In genomic region chr2:37982147-37982582, GRCh38 we compare ENCODE assay signal across 9 cellular contexts. TPM values are rescaled to one million over a fixed set of nuclear protein-coding genes. Genes with fewer than 3 reads are reported as not detected.
A peak's percentile ranks its signal among the peaks of the same experiment; 100 is the strongest.
DNase-seq lines count a peak whose midpoint lies in the region; ATAC-seq and TF ChIP-seq lines count a peak whose summit lies in the region.
"Had no signal": no experiment of that assay in that cellular context is flagged by ENCODE, and none has a peak within 500 bp of the region (broad histone marks: within the 10 kb centered on the region; RNA-seq: fewer than 3 reads in every experiment).

No MANE protein-coding gene starts in this region.

- H3K4me3 Mint-ChIP-seq in glutamatergic neuron (ENCODE audit: unreplicated experiment) = no peak overlapping the region
- H3K4me3 Mint-ChIP-seq: dendritic cell treated with granulocyte-macrophage colony-stimulating factor and Interleukin-4, amounts not matched to agents 40 ng/mL and 50 ng/mL, for 4 days had no signal

- peak; percentile 80 for ATAC-seq in upper lobe of right lung
- ATAC-seq in HG02678 (IDR thresholded peaks at IDR 0.05; ENCODE audit: unreplicated experiment) = no peak

- DNase-seq in COLO668 (lab: John Stamatoyannopoulos, UW; ENCODE audit: unreplicated experiment) = peak; percentile 62
- DNase-seq in HS-27A (ENCODE audit: low read depth) = peak; percentile 36
- DNase-seq in Peyer's patch = peak; percentile 64 to 87 (median 67)
- peak; percentile 36 for DNase-seq in activated gamma-delta T cell treated with anti-CD3 and anti-CD28 coated beads, Interleukin-2, amount 50 U/mL, for 16 hours (ENCODE audit: low read depth)
- peak; percentile 76 for DNase-seq in glutamatergic neuron
- peak; percentile 56 for DNase-seq in pons (ENCODE audit: low spot score)
- no peak for DNase-seq in upper lobe of right lung

- H3K27ac Mint-ChIP-seq in glutamatergic neuron (ENCODE audit: unreplicated experiment) = no peak overlapping the region
- H3K27ac Mint-ChIP-seq: dendritic cell treated with granulocyte-macrophage colony-stimulating factor and Interleukin-4, amounts not matched to agents 40 ng/mL and 50 ng/mL, for 4 days had no signal

- H3K36me3 Mint-ChIP-seq in glutamatergic neuron (ENCODE audit: unreplicated experiment) = peaks cover 3% of the 10 kb centered on the region

- peak; percentile 72 to 83 (median 73) for TF ChIP-seq CTCF in Peyer's patch (IDR thresholded peaks at IDR 0.05)
- peak; percentile 98 for TF ChIP-seq CTCF in glutamatergic neuron (IDR thresholded peaks at IDR 0.05; ENCODE audit: partially characterized antibody, unreplicated experiment)
- peak; percentile 85 for TF ChIP-seq CTCF in upper lobe of right lung (IDR thresholded peaks at IDR 0.05)

- H3K4me1 ChIP-seq in Peyer's patch (no peaks in the 10 kb centered on the region), upper lobe of right lung (peaks cover 7% of the 10 kb centered on the region)

- intact Hi-C loops in upper lobe of right lung (cut with DNase I) = loop anchor here (10.0 kb wide), 1 partner anchor 293 kb away; no protein-coding TSS in a partner anchor

- no peak for TF ChIP-seq POLR2A in Peyer's patch (IDR thresholded peaks at IDR 0.05)

- no peaks in the 10 kb centered on the region for H3K27me3 ChIP-seq in Peyer's patch
- no peaks in the 10 kb centered on the region for H3K27me3 ChIP-seq in upper lobe of right lung

- H3K36me3 ChIP-seq in Peyer's patch (no peaks in the 10 kb centered on the region), upper lobe of right lung (no peaks in the 10 kb centered on the region)

- H3K27me3 Mint-ChIP-seq in glutamatergic neuron (ENCODE audit: unreplicated experiment) = no peaks in the 10 kb centered on the region
- H3K27me3 Mint-ChIP-seq: dendritic cell treated with granulocyte-macrophage colony-stimulating factor and Interleukin-4, amounts not matched to agents 40 ng/mL and 50 ng/mL, for 4 days had no signal

- peaks cover 5% of the 10 kb centered on the region for H3K9me3 Mint-ChIP-seq in glutamatergic neuron (ENCODE audit: unreplicated experiment)

- peaks cover 1% of the 10 kb centered on the region for H3K4me1 Mint-ChIP-seq in glutamatergic neuron (ENCODE audit: low read depth, unreplicated experiment)

- H3K4me3 ChIP-seq in Peyer's patch (no peak overlapping the region), upper lobe of right lung (peak overlapping the region; percentile 24)

- H3K27ac ChIP-seq in Peyer's patch = no peak overlapping the region
- no peak overlapping the region for H3K27ac ChIP-seq in upper lobe of right lung

- H3K9me3 ChIP-seq in Peyer's patch (no peaks in the 10 kb centered on the region), upper lobe of right lung (no peaks in the 10 kb centered on the region)

RNA-seq across cellular contexts. Expression of gene RMDN2, which starts 57.1 kb away (rescaled TPM):
- total RNA-seq in Peyer's patch (10 to 100 TPM; 13.2 to 39.0 (median 30.9) TPM), glutamatergic neuron (ENCODE audit: unreplicated experiment) (5.5 TPM), upper lobe of right lung (23.1 TPM)
